Comparison of ENCODE assay signal across 1 cellular context in the genomic region with DNA sequence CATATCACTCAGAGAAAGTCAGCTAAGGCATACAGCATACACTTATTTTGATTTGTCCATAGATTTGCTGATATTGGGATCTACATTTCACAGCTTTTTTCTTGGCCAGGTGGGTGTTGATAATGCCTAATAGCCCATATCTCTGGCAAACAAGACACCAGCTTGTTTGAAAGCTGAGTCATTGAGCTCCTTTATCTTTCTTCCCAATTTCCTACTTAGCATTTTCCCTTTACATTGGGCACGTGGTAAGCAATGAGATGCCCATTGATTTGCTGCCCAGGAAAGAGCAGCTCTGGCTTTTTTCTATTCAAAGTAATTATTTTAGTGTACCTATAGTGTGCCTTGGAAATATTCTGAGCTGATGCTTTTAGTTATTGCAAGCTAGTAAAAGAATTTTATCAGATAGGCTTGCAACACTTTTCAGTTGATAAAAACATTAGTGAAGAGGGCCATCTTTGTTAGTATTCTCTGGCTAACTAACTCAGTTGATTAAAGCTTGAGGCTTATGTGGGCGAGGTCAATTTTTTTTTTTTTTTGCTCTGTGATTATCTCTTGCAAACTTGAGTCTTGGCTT.
A peak's percentile ranks its signal among the peaks of the same experiment; 100 is the strongest.
TF ChIP-seq lines count a peak whose summit lies in the region.

No MANE protein-coding gene starts in this region.

TF ChIP-seq in K562, 482 proteins besides CTCF, POLR2A, EP300 and RAD21 (continued from another document and continues in another):
- TF ChIP-seq, protein P1, sequence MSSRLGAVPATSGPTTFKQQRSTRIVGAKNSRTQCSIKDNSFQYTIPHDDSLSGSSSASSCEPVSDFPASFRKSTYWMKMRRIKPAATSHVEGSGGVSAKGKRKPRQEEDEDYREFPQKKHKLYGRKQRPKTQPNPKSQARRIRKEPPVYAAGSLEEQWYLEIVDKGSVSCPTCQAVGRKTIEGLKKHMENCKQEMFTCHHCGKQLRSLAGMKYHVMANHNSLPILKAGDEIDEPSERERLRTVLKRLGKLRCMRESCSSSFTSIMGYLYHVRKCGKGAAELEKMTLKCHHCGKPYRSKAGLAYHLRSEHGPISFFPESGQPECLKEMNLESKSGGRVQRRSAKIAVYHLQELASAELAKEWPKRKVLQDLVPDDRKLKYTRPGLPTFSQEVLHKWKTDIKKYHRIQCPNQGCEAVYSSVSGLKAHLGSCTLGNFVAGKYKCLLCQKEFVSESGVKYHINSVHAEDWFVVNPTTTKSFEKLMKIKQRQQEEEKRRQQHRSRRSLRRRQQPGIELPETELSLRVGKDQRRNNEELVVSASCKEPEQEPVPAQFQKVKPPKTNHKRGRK (tag; IDR thresholded peaks at IDR 0.05): no peak
- TF ChIP-seq, protein P2, sequence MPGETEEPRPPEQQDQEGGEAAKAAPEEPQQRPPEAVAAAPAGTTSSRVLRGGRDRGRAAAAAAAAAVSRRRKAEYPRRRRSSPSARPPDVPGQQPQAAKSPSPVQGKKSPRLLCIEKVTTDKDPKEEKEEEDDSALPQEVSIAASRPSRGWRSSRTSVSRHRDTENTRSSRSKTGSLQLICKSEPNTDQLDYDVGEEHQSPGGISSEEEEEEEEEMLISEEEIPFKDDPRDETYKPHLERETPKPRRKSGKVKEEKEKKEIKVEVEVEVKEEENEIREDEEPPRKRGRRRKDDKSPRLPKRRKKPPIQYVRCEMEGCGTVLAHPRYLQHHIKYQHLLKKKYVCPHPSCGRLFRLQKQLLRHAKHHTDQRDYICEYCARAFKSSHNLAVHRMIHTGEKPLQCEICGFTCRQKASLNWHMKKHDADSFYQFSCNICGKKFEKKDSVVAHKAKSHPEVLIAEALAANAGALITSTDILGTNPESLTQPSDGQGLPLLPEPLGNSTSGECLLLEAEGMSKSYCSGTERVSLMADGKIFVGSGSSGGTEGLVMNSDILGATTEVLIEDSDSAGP (CRISPR knock-in tag; IDR thresholded peaks at IDR 0.05): no peak
- TF ChIP-seq ILF3 (IDR thresholded peaks at IDR 0.05; ENCODE audit: borderline replicate concordance): peak; percentile 87; the same call in 1 of the 2 replicates
- no peak for TF ChIP-seq ZNF431 (CRISPR knock-in tag; IDR thresholded peaks at IDR 0.05)
- TF ChIP-seq, protein P3, sequence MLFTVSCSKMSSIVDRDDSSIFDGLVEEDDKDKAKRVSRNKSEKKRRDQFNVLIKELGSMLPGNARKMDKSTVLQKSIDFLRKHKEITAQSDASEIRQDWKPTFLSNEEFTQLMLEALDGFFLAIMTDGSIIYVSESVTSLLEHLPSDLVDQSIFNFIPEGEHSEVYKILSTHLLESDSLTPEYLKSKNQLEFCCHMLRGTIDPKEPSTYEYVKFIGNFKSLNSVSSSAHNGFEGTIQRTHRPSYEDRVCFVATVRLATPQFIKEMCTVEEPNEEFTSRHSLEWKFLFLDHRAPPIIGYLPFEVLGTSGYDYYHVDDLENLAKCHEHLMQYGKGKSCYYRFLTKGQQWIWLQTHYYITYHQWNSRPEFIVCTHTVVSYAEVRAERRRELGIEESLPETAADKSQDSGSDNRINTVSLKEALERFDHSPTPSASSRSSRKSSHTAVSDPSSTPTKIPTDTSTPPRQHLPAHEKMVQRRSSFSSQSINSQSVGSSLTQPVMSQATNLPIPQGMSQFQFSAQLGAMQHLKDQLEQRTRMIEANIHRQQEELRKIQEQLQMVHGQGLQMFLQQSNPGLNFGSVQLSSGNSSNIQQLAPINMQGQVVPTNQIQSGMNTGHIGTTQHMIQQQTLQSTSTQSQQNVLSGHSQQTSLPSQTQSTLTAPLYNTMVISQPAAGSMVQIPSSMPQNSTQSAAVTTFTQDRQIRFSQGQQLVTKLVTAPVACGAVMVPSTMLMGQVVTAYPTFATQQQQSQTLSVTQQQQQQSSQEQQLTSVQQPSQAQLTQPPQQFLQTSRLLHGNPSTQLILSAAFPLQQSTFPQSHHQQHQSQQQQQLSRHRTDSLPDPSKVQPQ (CRISPR knock-in tag; IDR thresholded peaks at IDR 0.05; ENCODE audit: borderline replicate concordance): 0 out of 2 replicates have a peak, but pooled peaks have one; percentile 49
- TF ChIP-seq GTF2F1 (IDR thresholded peaks at IDR 0.05; ENCODE audit: low read depth, low read length): no peak
- TF ChIP-seq, protein P4, sequence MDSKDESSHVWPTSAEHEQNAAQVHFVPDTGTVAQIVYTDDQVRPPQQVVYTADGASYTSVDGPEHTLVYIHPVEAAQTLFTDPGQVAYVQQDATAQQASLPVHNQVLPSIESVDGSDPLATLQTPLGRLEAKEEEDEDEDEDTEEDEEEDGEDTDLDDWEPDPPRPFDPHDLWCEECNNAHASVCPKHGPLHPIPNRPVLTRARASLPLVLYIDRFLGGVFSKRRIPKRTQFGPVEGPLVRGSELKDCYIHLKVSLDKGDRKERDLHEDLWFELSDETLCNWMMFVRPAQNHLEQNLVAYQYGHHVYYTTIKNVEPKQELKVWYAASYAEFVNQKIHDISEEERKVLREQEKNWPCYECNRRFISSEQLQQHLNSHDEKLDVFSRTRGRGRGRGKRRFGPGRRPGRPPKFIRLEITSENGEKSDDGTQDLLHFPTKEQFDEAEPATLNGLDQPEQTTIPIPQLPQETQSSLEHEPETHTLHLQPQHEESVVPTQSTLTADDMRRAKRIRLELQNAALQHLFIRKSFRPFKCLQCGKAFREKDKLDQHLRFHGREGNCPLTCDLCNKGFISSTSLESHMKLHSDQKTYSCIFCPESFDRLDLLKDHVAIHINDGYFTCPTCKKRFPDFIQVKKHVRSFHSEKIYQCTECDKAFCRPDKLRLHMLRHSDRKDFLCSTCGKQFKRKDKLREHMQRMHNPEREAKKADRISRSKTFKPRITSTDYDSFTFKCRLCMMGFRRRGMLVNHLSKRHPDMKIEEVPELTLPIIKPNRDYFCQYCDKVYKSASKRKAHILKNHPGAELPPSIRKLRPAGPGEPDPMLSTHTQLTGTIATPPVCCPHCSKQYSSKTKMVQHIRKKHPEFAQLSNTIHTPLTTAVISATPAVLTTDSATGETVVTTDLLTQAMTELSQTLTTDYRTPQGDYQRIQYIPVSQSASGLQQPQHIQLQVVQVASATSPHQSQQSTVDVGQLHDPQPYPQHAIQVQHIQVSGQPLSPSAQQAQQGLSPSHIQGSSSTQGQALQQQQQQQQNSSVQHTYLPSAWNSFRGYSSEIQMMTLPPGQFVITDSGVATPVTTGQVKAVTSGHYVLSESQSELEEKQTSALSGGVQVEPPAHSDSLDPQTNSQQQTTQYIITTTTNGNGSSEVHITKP (IDR thresholded peaks at IDR 0.05; ENCODE audit: partially characterized antibody): no peak
- no peak for TF ChIP-seq ERF (CRISPR knock-in tag; IDR thresholded peaks at IDR 0.05)
- no peak for TF ChIP-seq SAP30 (IDR thresholded peaks at IDR 0.05; ENCODE audit: borderline replicate concordance, insufficient read depth, low read depth, low read length, poor library complexity, severe bottlenecking)
- no peak for TF ChIP-seq FOXP1 (CRISPR knock-in tag; IDR thresholded peaks at IDR 0.05)
- TF ChIP-seq, protein P5, sequence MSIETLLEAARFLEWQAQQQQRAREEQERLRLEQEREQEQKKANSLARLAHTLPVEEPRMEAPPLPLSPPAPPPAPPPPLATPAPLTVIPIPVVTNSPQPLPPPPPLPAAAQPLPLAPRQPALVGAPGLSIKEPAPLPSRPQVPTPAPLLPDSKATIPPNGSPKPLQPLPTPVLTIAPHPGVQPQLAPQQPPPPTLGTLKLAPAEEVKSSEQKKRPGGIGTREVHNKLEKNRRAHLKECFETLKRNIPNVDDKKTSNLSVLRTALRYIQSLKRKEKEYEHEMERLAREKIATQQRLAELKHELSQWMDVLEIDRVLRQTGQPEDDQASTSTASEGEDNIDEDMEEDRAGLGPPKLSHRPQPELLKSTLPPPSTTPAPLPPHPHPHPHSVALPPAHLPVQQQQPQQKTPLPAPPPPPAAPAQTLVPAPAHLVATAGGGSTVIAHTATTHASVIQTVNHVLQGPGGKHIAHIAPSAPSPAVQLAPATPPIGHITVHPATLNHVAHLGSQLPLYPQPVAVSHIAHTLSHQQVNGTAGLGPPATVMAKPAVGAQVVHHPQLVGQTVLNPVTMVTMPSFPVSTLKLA (conservative IDR thresholded peaks at IDR 0.05): peak; percentile 81 to 89
- no peak for TF ChIP-seq ETS2 (tag; IDR thresholded peaks at IDR 0.05; ENCODE audit: borderline replicate concordance, poor library complexity, severe bottlenecking)
- no peak for TF ChIP-seq MCM2 (IDR thresholded peaks at IDR 0.05; ENCODE audit: low read depth)
- TF ChIP-seq, protein P6, sequence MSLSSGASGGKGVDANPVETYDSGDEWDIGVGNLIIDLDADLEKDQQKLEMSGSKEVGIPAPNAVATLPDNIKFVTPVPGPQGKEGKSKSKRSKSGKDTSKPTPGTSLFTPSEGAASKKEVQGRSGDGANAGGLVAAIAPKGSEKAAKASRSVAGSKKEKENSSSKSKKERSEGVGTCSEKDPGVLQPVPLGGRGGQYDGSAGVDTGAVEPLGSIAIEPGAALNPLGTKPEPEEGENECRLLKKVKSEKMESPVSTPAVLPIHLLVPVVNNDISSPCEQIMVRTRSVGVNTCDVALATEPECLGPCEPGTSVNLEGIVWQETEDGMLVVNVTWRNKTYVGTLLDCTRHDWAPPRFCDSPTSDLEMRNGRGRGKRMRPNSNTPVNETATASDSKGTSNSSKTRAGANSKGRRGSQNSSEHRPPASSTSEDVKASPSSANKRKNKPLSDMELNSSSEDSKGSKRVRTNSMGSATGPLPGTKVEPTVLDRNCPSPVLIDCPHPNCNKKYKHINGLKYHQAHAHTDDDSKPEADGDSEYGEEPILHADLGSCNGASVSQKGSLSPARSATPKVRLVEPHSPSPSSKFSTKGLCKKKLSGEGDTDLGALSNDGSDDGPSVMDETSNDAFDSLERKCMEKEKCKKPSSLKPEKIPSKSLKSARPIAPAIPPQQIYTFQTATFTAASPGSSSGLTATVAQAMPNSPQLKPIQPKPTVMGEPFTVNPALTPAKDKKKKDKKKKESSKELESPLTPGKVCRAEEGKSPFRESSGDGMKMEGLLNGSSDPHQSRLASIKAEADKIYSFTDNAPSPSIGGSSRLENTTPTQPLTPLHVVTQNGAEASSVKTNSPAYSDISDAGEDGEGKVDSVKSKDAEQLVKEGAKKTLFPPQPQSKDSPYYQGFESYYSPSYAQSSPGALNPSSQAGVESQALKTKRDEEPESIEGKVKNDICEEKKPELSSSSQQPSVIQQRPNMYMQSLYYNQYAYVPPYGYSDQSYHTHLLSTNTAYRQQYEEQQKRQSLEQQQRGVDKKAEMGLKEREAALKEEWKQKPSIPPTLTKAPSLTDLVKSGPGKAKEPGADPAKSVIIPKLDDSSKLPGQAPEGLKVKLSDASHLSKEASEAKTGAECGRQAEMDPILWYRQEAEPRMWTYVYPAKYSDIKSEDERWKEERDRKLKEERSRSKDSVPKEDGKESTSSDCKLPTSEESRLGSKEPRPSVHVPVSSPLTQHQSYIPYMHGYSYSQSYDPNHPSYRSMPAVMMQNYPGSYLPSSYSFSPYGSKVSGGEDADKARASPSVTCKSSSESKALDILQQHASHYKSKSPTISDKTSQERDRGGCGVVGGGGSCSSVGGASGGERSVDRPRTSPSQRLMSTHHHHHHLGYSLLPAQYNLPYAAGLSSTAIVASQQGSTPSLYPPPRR (CRISPR knock-in tag; IDR thresholded peaks at IDR 0.05; ENCODE audit: borderline replicate concordance): peak; percentile 97; the same call in 1 of the 2 replicates
- no peak; the same call in 1 of the 2 replicates for TF ChIP-seq FOXA1 (IDR thresholded peaks at IDR 0.05; ENCODE audit: borderline replicate concordance)
- TF ChIP-seq CHD1 (IDR thresholded peaks at IDR 0.05; ENCODE audit: low read length): no peak
- TF ChIP-seq, protein P7, sequence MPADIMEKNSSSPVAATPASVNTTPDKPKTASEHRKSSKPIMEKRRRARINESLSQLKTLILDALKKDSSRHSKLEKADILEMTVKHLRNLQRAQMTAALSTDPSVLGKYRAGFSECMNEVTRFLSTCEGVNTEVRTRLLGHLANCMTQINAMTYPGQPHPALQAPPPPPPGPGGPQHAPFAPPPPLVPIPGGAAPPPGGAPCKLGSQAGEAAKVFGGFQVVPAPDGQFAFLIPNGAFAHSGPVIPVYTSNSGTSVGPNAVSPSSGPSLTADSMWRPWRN (IDR thresholded peaks at IDR 0.05; ENCODE audit: low read depth): peak; percentile 97
- TF ChIP-seq, protein P8, sequence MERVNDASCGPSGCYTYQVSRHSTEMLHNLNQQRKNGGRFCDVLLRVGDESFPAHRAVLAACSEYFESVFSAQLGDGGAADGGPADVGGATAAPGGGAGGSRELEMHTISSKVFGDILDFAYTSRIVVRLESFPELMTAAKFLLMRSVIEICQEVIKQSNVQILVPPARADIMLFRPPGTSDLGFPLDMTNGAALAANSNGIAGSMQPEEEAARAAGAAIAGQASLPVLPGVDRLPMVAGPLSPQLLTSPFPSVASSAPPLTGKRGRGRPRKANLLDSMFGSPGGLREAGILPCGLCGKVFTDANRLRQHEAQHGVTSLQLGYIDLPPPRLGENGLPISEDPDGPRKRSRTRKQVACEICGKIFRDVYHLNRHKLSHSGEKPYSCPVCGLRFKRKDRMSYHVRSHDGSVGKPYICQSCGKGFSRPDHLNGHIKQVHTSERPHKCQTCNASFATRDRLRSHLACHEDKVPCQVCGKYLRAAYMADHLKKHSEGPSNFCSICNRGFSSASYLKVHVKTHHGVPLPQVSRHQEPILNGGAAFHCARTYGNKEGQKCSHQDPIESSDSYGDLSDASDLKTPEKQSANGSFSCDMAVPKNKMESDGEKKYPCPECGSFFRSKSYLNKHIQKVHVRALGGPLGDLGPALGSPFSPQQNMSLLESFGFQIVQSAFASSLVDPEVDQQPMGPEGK (CRISPR knock-in tag; IDR thresholded peaks at IDR 0.05; ENCODE audit: borderline replicate concordance): no peak
- peak; percentile 97 for TF ChIP-seq LEF1 (IDR thresholded peaks at IDR 0.05)
- TF ChIP-seq TAF15 (IDR thresholded peaks at IDR 0.05; ENCODE audit: low read depth, low read length): no peak
- no peak for TF ChIP-seq HDGF (IDR thresholded peaks at IDR 0.05)
- TF ChIP-seq, protein P9, sequence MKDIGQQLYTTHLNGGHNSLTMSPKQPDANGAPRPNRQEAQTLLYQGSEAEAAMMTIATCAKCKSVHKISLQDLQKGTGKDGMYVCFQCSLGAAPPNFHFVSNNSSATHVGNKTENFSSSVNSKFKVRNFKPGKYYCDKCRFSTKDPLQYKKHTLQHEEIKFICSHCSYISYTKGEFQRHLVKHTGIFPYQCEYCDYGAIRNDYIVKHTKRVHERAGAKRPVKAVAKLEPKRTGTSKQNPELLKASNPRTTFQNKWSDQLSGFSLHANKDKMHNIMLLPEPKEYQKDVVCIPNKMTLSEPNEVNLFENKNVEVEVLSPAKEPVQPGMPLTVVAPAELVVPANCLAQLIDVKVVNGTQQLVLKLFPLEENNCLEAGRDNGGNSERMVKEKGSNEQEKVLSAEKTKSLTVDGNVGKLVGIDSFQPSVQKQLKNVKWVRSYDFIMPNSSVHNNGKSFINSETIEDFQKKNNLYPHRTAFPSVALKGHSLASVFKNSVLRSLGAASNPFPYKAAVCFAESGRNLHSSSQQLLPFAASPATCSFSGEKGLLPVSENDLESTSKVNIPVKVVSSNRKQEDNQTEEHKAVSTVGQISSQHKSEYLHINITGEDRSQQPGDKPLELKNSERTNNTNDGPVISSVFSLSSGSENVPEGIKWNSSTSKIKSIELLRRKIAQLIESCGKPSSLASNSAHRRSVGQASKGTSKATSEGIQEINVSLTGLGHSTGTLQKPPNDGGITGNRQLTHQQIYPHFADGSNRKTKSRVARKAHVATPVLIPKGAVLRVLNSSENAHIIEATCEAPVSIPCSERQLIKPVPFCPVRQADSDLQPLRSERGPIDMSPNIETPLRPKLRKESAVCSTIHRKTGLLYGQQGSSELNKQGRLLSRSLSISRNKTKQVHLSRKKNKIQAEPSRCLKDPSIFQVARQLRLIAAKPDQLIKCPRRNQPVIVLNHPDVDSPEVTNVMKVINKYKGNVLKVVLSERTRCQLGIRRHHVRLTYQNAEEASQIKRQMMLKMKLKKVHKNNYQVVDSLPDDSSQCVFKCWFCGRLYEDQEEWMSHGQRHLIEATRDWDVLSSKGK (CRISPR knock-in tag; IDR thresholded peaks at IDR 0.05): no peak
